Comparison of ENCODE assay signal across 22 cellular contexts in genomic region chr19:15623711-15624318, GRCh38. TPM values are rescaled to one million over a fixed set of nuclear protein-coding genes. Genes with fewer than 3 reads are reported as not detected.
DNase-seq lines count a peak whose midpoint lies in the region; ATAC-seq, FAIRE-seq and TF ChIP-seq lines count a peak whose summit lies in the region.
"Had no signal": no experiment of that assay in that cellular context is flagged by ENCODE, and none has a peak within 500 bp of the region (broad histone marks: within the 10 kb centered on the region; RNA-seq: fewer than 3 reads in every experiment).

No MANE protein-coding gene starts in this region.

- H3K4me1 ChIP-seq in DND-41 (ENCODE audit: insufficient read depth, low read length): no peaks in the 10 kb centered on the region
- H3K4me1 ChIP-seq: HAP-1, SJSA1, upper lobe of left lung had no signal

- no peaks in the 10 kb centered on the region for H3K79me2 ChIP-seq in DND-41 (ENCODE audit: insufficient read depth, low read length)

- no peaks in the 10 kb centered on the region for H3K36me3 ChIP-seq in DND-41 (ENCODE audit: insufficient read depth, low read length)
- H3K36me3 ChIP-seq: BLaER1 treated with 17β-estradiol and CSF1 and Interleukin-3, amounts not matched to agents 10 nM and 100 nM; HAP-1; SJSA1; upper lobe of left lung had no signal

- TF ChIP-seq CTCF in DND-41 (IDR thresholded peaks at IDR 0.05; ENCODE audit: borderline replicate concordance, extremely low read depth, low read length, poor library complexity, severe bottlenecking) (no peak), D721Med (IDR thresholded peaks at IDR 0.05; ENCODE audit: insufficient read depth, missing control alignments) (no peak)

- ATAC-seq in DND-41 (ENCODE audit: insufficient read depth, low read depth) (0 out of 3 replicates have a peak, but pooled peaks have one; percentile 47), GM18858 (IDR thresholded peaks at IDR 0.05; ENCODE audit: unreplicated experiment) (no peak)

- no peak overlapping the region for H3K4me2 ChIP-seq in DND-41 (ENCODE audit: insufficient read depth, low read length)
- H3K4me2 ChIP-seq: BLaER1 treated with 17β-estradiol and CSF1 and Interleukin-3, amounts not matched to agents 10 nM and 100 nM had no signal

- no peak overlapping the region for H3K9ac ChIP-seq in DND-41 (ENCODE audit: low read depth, low read length)
- H3K9ac ChIP-seq: BLaER1 treated with 17β-estradiol and CSF1 and Interleukin-3, amounts not matched to agents 10 nM and 100 nM had no signal

- no peak overlapping the region for H3K27ac ChIP-seq in DND-41 (ENCODE audit: low read length)
- H3K27ac ChIP-seq: BLaER1 treated with 17β-estradiol and CSF1 and Interleukin-3, amounts not matched to agents 10 nM and 100 nM; SJSA1; upper lobe of left lung had no signal

- intact Hi-C loops in posterior vena cava (cut with DNase I): loop anchor here (10.0 kb wide), 2 partner anchors 241 to 561 kb away; partner anchors contain the start of gene FAM32A (in 1 of the 2)

- H2AFZ ChIP-seq in DND-41 (ENCODE audit: low read depth, low read length): no peak overlapping the region

- FAIRE-seq in D721Med (lab: Jason Lieb, UNC): no peak
- FAIRE-seq: GM18507 had no signal

- H3K4me3 ChIP-seq in DND-41 (ENCODE audit: low read depth in 1 of 2, low read length in 2 of 2): no peak overlapping the region
- H3K4me3 ChIP-seq: BLaER1 treated with 17β-estradiol and CSF1 and Interleukin-3, amounts not matched to agents 10 nM and 100 nM; HAP-1; SJSA1; upper lobe of left lung had no signal

- H3K9me3 ChIP-seq in DND-41 (ENCODE audit: insufficient read depth, low read length, severe bottlenecking): no peaks in the 10 kb centered on the region
- H3K9me3 ChIP-seq: BLaER1 treated with 17β-estradiol and CSF1 and Interleukin-3, amounts not matched to agents 10 nM and 100 nM; HAP-1; SJSA1; upper lobe of left lung had no signal

- DNase-seq in DND-41 (peak; percentile 39), HT-29 (ENCODE audit: low spot score) (peak; percentile 7), RKO (ENCODE audit: low spot score) (peak; percentile 36), left kidney (ENCODE audit: low read depth, low spot score) (peak; percentile 75), D721Med (ENCODE audit: insufficient read length, low spot score) (no peak), hepatic stellate cell (ENCODE audit: low spot score) (no peak), posterior vena cava (ENCODE audit: low spot score) (no peak)
- DNase-seq: central memory CD4-positive, alpha-beta T cell; effector memory CD4-positive, alpha-beta T cell; hypothalamus; kidney glomerular epithelial cell; NCI-H187 treated with DMSO at 0.1 percent for 48 hours; NCI-H524 had no signal

- no peaks in the 10 kb centered on the region for H3K27me3 ChIP-seq in DND-41 (ENCODE audit: insufficient read depth, low read length, poor library complexity)
- H3K27me3 ChIP-seq: BLaER1 treated with 17β-estradiol and CSF1 and Interleukin-3, amounts not matched to agents 10 nM and 100 nM; SJSA1; upper lobe of left lung had no signal

- no peaks in the 10 kb centered on the region; the same call in 1 of the 2 replicates for H4K20me1 ChIP-seq in DND-41 (ENCODE audit: insufficient read depth, low read length)

RNA-seq across cellular contexts. Expression of gene CYP4F8, which starts 8.8 kb away (rescaled TPM):
- total RNA-seq in HT-29 (2014; rRNA removed; shearing (Covaris generic)): not detected in 2 replicates
- total RNA-seq in posterior vena cava: not detected
- total RNA-seq: activated CD8-positive, alpha-beta memory T cell treated with anti-CD3 and anti-CD28 coated beads for 36 hours; activated T-helper 1 cell treated with anti-CD3 and anti-CD28 coated beads, Interleukin-12 subunit alpha, Interleukin-12 subunit beta, Interleukin-2, Interleukin-4 antibody, amounts not matched to agents 30 ng/mL and 10 ng/mL and 1 ng/mL, durations not matched to agents 14 hours and 24 hours and 36 hours; mesothelial cell of epicardium; SJSA1; upper lobe of left lung had no signal

RNA-seq across cellular contexts. Expression of gene CYP4F3, which starts 16.9 kb away (rescaled TPM):
- 0.89 and 0.99 TPM in 2 replicates for total RNA-seq in HT-29 (2014; rRNA removed; shearing (Covaris generic))
- total RNA-seq in posterior vena cava: under 1 TPM; 0.29 to 0.79 TPM
- total RNA-seq: activated T-helper 1 cell treated with anti-CD3 and anti-CD28 coated beads, Interleukin-12 subunit alpha, Interleukin-12 subunit beta, Interleukin-2, Interleukin-4 antibody, amounts not matched to agents 30 ng/mL and 10 ng/mL and 1 ng/mL, durations not matched to agents 14 hours and 24 hours and 36 hours; mesothelial cell of epicardium; SJSA1 had no signal

RNA-seq across cellular contexts. Expression of gene CYP4F12, which starts 49.1 kb away (rescaled TPM):
- 6.9 and 12.2 TPM in 2 replicates for total RNA-seq in HT-29 (2014; rRNA removed; shearing (Covaris generic))
- total RNA-seq in posterior vena cava: 1 to 10 TPM; 2.6 to 7.6 TPM
- total RNA-seq: activated T-helper 1 cell treated with anti-CD3 and anti-CD28 coated beads, Interleukin-12 subunit alpha, Interleukin-12 subunit beta, Interleukin-2, Interleukin-4 antibody, amounts not matched to agents 30 ng/mL and 10 ng/mL and 1 ng/mL, durations not matched to agents 14 hours and 24 hours and 36 hours; mesothelial cell of epicardium; SJSA1 had no signal

Comparison
In these comparisons a context has a peak if more than half of its experiments do, and no peak if none do; other contexts are left out.
1. DNase-seq: peak in DND-41 (single experiment), HT-29 (single experiment), RKO (single experiment) and left kidney (single experiment); none in D721Med (single experiment), hepatic stellate cell (single experiment) and posterior vena cava (single experiment).